In the genomic region with DNA sequence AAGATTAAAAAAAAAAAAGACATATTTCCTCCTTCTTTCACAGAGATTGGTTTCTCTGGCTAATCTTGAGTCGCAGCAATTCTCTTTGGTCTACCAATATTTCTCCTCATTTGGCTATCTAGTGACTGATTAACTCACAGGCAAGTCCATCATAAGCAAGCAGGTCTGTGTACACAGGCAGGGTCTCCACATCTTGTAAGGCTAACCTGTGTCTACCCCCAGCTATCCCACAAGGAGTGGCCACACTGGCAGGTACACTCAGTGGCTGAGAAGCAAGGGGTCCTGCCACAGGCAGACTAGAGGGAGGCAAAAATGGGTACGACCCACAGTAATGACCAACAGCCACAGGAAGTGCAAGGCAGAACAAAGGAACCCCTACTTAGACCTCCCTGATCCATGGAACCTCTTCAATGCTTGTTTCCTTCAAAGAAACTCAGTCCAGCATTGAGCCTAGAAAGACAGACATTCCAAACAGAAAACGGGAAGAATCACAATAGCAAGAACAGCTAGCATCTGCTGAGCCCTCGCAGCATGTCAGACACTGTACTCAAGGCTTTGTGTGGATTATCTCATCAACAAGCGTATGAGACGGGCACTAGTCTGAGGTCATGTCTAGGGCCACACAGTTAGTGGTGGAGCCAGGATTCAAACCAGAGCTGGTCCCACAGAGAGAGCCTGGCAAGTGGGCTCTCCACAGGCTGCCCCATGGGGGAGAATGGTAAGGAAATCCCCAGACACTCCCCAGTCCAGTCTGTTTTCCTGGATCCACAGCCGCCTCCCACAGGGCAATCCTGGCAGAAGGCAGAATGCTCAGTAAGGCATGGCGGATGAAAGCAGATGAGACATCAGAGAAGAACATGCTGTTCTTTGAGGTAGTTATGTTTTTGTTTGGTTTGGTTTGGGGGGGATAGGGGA, we compare ENCODE assay signal across 21 cellular contexts. TPM values are rescaled to one million over a fixed set of nuclear protein-coding genes. Genes with fewer than 3 reads are reported as not detected.
DNase-seq lines count a peak whose midpoint lies in the region; ATAC-seq, FAIRE-seq and TF ChIP-seq lines count a peak whose summit lies in the region.
"Had no signal": no experiment of that assay in that cellular context is flagged by ENCODE, and none has a peak within 500 bp of the region (broad histone marks: within the 10 kb centered on the region; RNA-seq: fewer than 3 reads in every experiment).

No MANE protein-coding gene starts in this region.

- peaks cover 16% of the 10 kb centered on the region for H3K4me1 ChIP-seq in astrocyte (ENCODE audit: insufficient read depth, low read length)

- intact Hi-C loops in left ventricle myocardium superior (cut with micrococcal nuclease) = no loop called here

- TF ChIP-seq CTCF in D721Med (IDR thresholded peaks at IDR 0.05; ENCODE audit: insufficient read depth, missing control alignments) (no peak), astrocyte (IDR thresholded peaks at IDR 0.05; ENCODE audit: insufficient read depth, low read depth, low read length) (no peak), progenitor cell of endocrine pancreas (IDR thresholded peaks at IDR 0.05; ENCODE audit: unreplicated experiment) (no peak)

- no peak for ATAC-seq in naive thymus-derived CD8-positive, alpha-beta T cell
- no peak for ATAC-seq in left ventricle myocardium superior
- ATAC-seq: A549; activated naive CD4-positive, alpha-beta T cell treated with anti-CD3 and anti-CD28 coated beads, Interleukin-2, amount 50 U/mL, for 72 hours had no signal

- no peaks in the 10 kb centered on the region for H3K79me2 ChIP-seq in astrocyte (ENCODE audit: insufficient read depth, low read length)

- FAIRE-seq in D721Med (lab: Jason Lieb, UNC) = no peak
- no peak for FAIRE-seq in astrocyte (lab: Jason Lieb, UNC)
- FAIRE-seq: A549 had no signal

- H3K27me3 Mint-ChIP-seq in astrocyte (ENCODE audit: low read depth, unreplicated experiment) = no peaks in the 10 kb centered on the region
- no peaks in the 10 kb centered on the region for H3K27me3 Mint-ChIP-seq in progenitor cell of endocrine pancreas
- peaks cover 0 to 3% (median 0%) of the 10 kb centered on the region in 5 donors for H3K27me3 Mint-ChIP-seq in naive thymus-derived CD8-positive, alpha-beta T cell

- POLR2A ChIA-PET in naive thymus-derived CD8-positive, alpha-beta T cell (lab: Charles Lee) = no interaction called here

- H3K4me3 Mint-ChIP-seq in astrocyte (ENCODE audit: unreplicated experiment) = no peak overlapping the region
- peak overlapping the region; percentile 43 for H3K4me3 Mint-ChIP-seq in progenitor cell of endocrine pancreas (ENCODE audit: low read depth)
- no peak overlapping the region for H3K4me3 Mint-ChIP-seq in naive thymus-derived CD8-positive, alpha-beta T cell
- H3K4me3 Mint-ChIP-seq: HFFc6, naive B cell had no signal

- peak overlapping the region; percentile 68 for H3K27ac Mint-ChIP-seq in astrocyte (ENCODE audit: unreplicated experiment)
- H3K27ac Mint-ChIP-seq in progenitor cell of endocrine pancreas = peak overlapping the region; percentile 96
- H3K27ac Mint-ChIP-seq in naive thymus-derived CD8-positive, alpha-beta T cell = no peak overlapping the region
- H3K27ac Mint-ChIP-seq: activated naive CD4-positive, alpha-beta T cell treated with anti-CD3 and anti-CD28 coated beads, Interleukin-2, amount 50 U/mL, for 72 hours; HFFc6 had no signal

- H3K27me3 ChIP-seq in astrocyte (ENCODE audit: insufficient read depth, low read length) = peaks cover 14% of the 10 kb centered on the region
- H3K27me3 ChIP-seq: brain microvascular endothelial cell had no signal

- H3K36me3 Mint-ChIP-seq in astrocyte (ENCODE audit: low read depth, unreplicated experiment) (no peaks in the 10 kb centered on the region), progenitor cell of endocrine pancreas (ENCODE audit: insufficient read depth) (peaks cover 2% of the 10 kb centered on the region)
- no peaks in the 10 kb centered on the region for H3K36me3 Mint-ChIP-seq in naive thymus-derived CD8-positive, alpha-beta T cell
- H3K36me3 Mint-ChIP-seq: activated naive CD4-positive, alpha-beta T cell treated with anti-CD3 and anti-CD28 coated beads, Interleukin-2, amount 50 U/mL, for 72 hours; naive B cell had no signal

- no peak overlapping the region for H3K4me3 ChIP-seq in astrocyte (ENCODE audit: insufficient read depth, low read depth, low read length)
- H3K4me3 ChIP-seq: A549 had no signal

- no peaks in the 10 kb centered on the region for H4K20me1 ChIP-seq in astrocyte (ENCODE audit: insufficient read depth, low read length)

- H3K27ac ChIP-seq in astrocyte (ENCODE audit: low read depth, low read length) = no peak overlapping the region
- H3K27ac ChIP-seq: A549, brain microvascular endothelial cell had no signal

- H3K9ac ChIP-seq in astrocyte (ENCODE audit: low read length) = no peak overlapping the region

- no peaks in the 10 kb centered on the region for H3K36me3 ChIP-seq in astrocyte (ENCODE audit: insufficient read depth, low read length)
- H3K36me3 ChIP-seq: brain microvascular endothelial cell had no signal

- H3K4me1 Mint-ChIP-seq in astrocyte (ENCODE audit: low read depth, unreplicated experiment) (peaks cover 32% of the 10 kb centered on the region), progenitor cell of endocrine pancreas (ENCODE audit: low read depth) (peaks cover 74% of the 10 kb centered on the region)
- no peaks in the 10 kb centered on the region for H3K4me1 Mint-ChIP-seq in naive thymus-derived CD8-positive, alpha-beta T cell

- H3K9me3 ChIP-seq in astrocyte (ENCODE audit: insufficient read depth, low read depth, low read length) = no peaks in the 10 kb centered on the region
- H3K9me3 ChIP-seq: A549, Caco-2 had no signal

- DNase-seq in D721Med (ENCODE audit: insufficient read length, low spot score) (peak; percentile 59), astrocyte (ENCODE audit: low read depth) (no peak), kidney tubule cell (ENCODE audit: low spot score) (peak; percentile 58), progenitor cell of endocrine pancreas (ENCODE audit: low spot score, unreplicated experiment) (no peak), LoVo (ENCODE audit: low spot score) (no peak), left ventricle myocardium superior (no peak)
- DNase-seq in naive thymus-derived CD8-positive, alpha-beta T cell = no peak
- no peak for DNase-seq in activated CD8-positive, alpha-beta memory T cell treated with anti-CD3 and anti-CD28 coated beads for 24 hours
- DNase-seq: activated CD4-positive, alpha-beta T cell treated with anti-CD3 and anti-CD28 coated beads for 4 hours; brain microvascular endothelial cell; Caco-2; dermis blood vessel endothelial cell; EL; HFFc6; hippocampal formation; naive B cell; OCI-M1; Right ventricle myocardium superior; stimulated activated CD4-positive, alpha-beta T cell treated with anti-CD3 and anti-CD28 coated beads, Interleukin-2, amount 100 ng/mL, for 48 hours had no signal

- H3K4me2 ChIP-seq in astrocyte (ENCODE audit: low read length) = no peak overlapping the region
- H3K4me2 ChIP-seq: A549 had no signal

- no peak overlapping the region for H2AFZ ChIP-seq in astrocyte (ENCODE audit: low read depth, low read length)

- H3K9me3 Mint-ChIP-seq in astrocyte (ENCODE audit: unreplicated experiment) = peaks cover 1% of the 10 kb centered on the region
- H3K9me3 Mint-ChIP-seq in progenitor cell of endocrine pancreas (ENCODE audit: low read depth) = no peaks in the 10 kb centered on the region
- H3K9me3 Mint-ChIP-seq in naive thymus-derived CD8-positive, alpha-beta T cell = no peaks in the 10 kb centered on the region
- H3K9me3 Mint-ChIP-seq: activated naive CD4-positive, alpha-beta T cell treated with anti-CD3 and anti-CD28 coated beads, Interleukin-2, amount 50 U/mL, for 72 hours; HFFc6; naive B cell had no signal

RNA-seq across cellular contexts. Expression of gene PLEKHA7, which starts 34.2 kb away (rescaled TPM):
- total RNA-seq in astrocyte = 3.2 and 5.7 TPM in 2 replicates
- 77.1 and 78.7 TPM in 2 replicates for total RNA-seq in progenitor cell of endocrine pancreas
- total RNA-seq in naive thymus-derived CD8-positive, alpha-beta T cell = under 1 TPM; 0.77 to 0.96 TPM
- not detected for polyA plus RNA-seq in naive thymus-derived CD8-positive, alpha-beta T cell
- 19.2 TPM for total RNA-seq in left ventricle myocardium superior

Comparison
In these comparisons a context has a peak if more than half of its experiments do, and no peak if none do; other contexts are left out.
1. DNase-seq: peak in D721Med (single experiment) and kidney tubule cell (single experiment); none in astrocyte (single experiment), progenitor cell of endocrine pancreas (single experiment), LoVo (single experiment), naive thymus-derived CD8-positive, alpha-beta T cell (0 of 10), activated CD8-positive, alpha-beta memory T cell treated with anti-CD3 and anti-CD28 coated beads for 24 hours (single experiment) and left ventricle myocardium superior (single experiment).
2. H3K27ac Mint-ChIP-seq: peak in astrocyte (single experiment) and progenitor cell of endocrine pancreas (single experiment); none in naive thymus-derived CD8-positive, alpha-beta T cell (0 of 10).